In genomic region chr21:43865471-43866181, GRCh38 we compare ENCODE assay signal across 1 cellular context.
TF ChIP-seq lines count a peak whose summit lies in the region.

No MANE protein-coding gene starts in this region.

TF ChIP-seq in HEK293, 187 proteins besides CTCF, POLR2A, EP300 and RAD21 (continued from another document):
- TF ChIP-seq AEBP2 (tag by site-specific recombination; IDR thresholded peaks at IDR 0.05; ENCODE audit: borderline replicate concordance) (no peak), ZNF157 (tag by site-specific recombination; IDR thresholded peaks at IDR 0.05) (no peak), ZNF146 (tag by site-specific recombination; IDR thresholded peaks at IDR 0.05) (no peak), EGR2 (tag by site-specific recombination; IDR thresholded peaks at IDR 0.05; ENCODE audit: low read depth) (no peak), SP7 (tag by site-specific recombination; IDR thresholded peaks at IDR 0.05) (peak; percentile 35), ZNF302 (tag by site-specific recombination; IDR thresholded peaks at IDR 0.05; ENCODE audit: low read depth) (no peak), ZNF555 (tag by site-specific recombination; conservative IDR thresholded peaks at IDR 0.05) (no peak), ZNF169 (tag by site-specific recombination; IDR thresholded peaks at IDR 0.05) (no peak), REST (tag by site-specific recombination; IDR thresholded peaks at IDR 0.05) (no peak), ZBTB17 (tag by site-specific recombination; IDR thresholded peaks at IDR 0.05) (no peak), KLF16 (tag by site-specific recombination; IDR thresholded peaks at IDR 0.05) (no peak), ZBTB20 (tag by site-specific recombination; IDR thresholded peaks at IDR 0.05) (peak; percentile 91), ZBTB10 (tag by site-specific recombination; IDR thresholded peaks at IDR 0.05) (peak; percentile 48; the same call in 1 of the 2 replicates), ZNF530 (tag by site-specific recombination; IDR thresholded peaks at IDR 0.05; ENCODE audit: low read depth) (no peak), PATZ1 (tag by site-specific recombination; IDR thresholded peaks at IDR 0.05) (peak; percentile 93), ZNF174 (tag by site-specific recombination; IDR thresholded peaks at IDR 0.05) (no peak), ZNF514 (tag by site-specific recombination; IDR thresholded peaks at IDR 0.05) (no peak), ZIC2 (tag by site-specific recombination; IDR thresholded peaks at IDR 0.05) (peak; percentile 29), ZNF335 (tag by site-specific recombination; conservative IDR thresholded peaks at IDR 0.05) (peak; percentile 54), KLF1 (tag by site-specific recombination; IDR thresholded peaks at IDR 0.05) (no peak), TSHZ1 (tag by site-specific recombination; IDR thresholded peaks at IDR 0.05; ENCODE audit: borderline replicate concordance) (no peak), ZNF76 (tag by site-specific recombination; IDR thresholded peaks at IDR 0.05; ENCODE audit: borderline replicate concordance, low read depth) (no peak), GLIS1 (tag by site-specific recombination; IDR thresholded peaks at IDR 0.05) (peak; percentile 50), ZNF837 (tag by site-specific recombination; IDR thresholded peaks at IDR 0.05) (no peak), ZSCAN18 (tag by site-specific recombination; IDR thresholded peaks at IDR 0.05) (no peak), YY2 (tag by site-specific recombination; IDR thresholded peaks at IDR 0.05) (no peak)
